Comparison of ENCODE assay signal across 8 cellular contexts in the genomic region with DNA sequence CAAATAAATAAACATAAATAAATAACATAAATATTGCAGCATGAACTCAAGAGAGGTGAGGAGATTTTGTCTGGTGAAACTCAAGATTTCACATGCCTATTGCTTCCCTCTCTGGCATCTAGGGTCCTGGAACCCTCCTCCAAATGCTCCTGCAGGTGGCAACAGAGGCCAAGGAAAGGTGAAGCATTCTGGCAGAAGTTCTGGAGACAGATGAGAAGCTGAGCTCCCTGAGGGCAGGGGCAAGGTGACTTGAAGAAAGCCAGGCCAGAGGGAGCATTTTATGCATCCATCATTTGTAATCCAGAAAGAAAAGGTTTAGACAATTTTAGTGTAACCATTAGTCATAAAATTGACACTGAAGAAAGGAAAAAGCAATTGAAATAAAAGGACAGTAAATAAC.
DNase-seq lines count a peak whose midpoint lies in the region; ATAC-seq and TF ChIP-seq lines count a peak whose summit lies in the region.

No MANE protein-coding gene starts in this region.

- peaks cover 33% of the 10 kb centered on the region for H3K4me1 ChIP-seq in CD8-positive, alpha-beta T cell (ENCODE audit: insufficient read depth, low read length)
- peaks cover 4 to 25% of the 10 kb centered on the region in 2 experiments for H3K4me1 ChIP-seq in HCT116 (ENCODE audit: control insufficient read depth in 1 of 2, insufficient read depth in 2 of 2, low read length in 2 of 2)
- H3K4me1 ChIP-seq in gastrocnemius medialis, result peaks cover 19 to 27% of the 10 kb centered on the region in 2 donors

- no peak overlapping the region for H3K4me3 ChIP-seq in CD8-positive, alpha-beta T cell (ENCODE audit: low read depth, low read length)
- no peak overlapping the region for H3K4me3 ChIP-seq in HCT116 (replicated peaks in 1 of 2; ENCODE audit: low read depth in 1 of 2, low read length in 2 of 2)
- no peak overlapping the region for H3K4me3 ChIP-seq in fibroblast of the aortic adventitia (ENCODE audit: low read depth, low read length)
- H3K4me3 ChIP-seq in gastrocnemius medialis, result no peak overlapping the region

- CTCF ChIA-PET in CD8-positive, alpha-beta T cell (lab: Charles Lee), result interaction anchor here (0.7 to 17.6 kb wide), 41 partner anchors 9 to 1272 kb away, joined by 3 to 400 read pairs (median 4); a partner anchor contains a TSS
- CTCF ChIA-PET in HCT116 (lab: Charles Lee), result interaction anchor here (0.6 to 5.9 kb wide), 14 partner anchors 11 to 1271 kb away, joined by 3 to 127 read pairs (median 4); a partner anchor contains a TSS

- H3K9me3 ChIP-seq in CD8-positive, alpha-beta T cell (ENCODE audit: low read length), result no peaks in the 10 kb centered on the region
- H3K9me3 ChIP-seq in HCT116 (ENCODE audit: control insufficient read depth in 1 of 2, insufficient read depth in 1 of 2, low read depth in 1 of 2, low read length in 2 of 2) (no peaks in the 10 kb centered on the region), gastrocnemius medialis (no peaks in the 10 kb centered on the region)

- BruUV-seq in HCT116 (replicated peaks; lab: Mats Ljungman, UMichigan), result no TSS peak

- H3K4me3 Mint-ChIP-seq in CD8-positive, alpha-beta T cell, result no peak overlapping the region

- no peak overlapping the region for H3K27ac ChIP-seq in CD8-positive, alpha-beta T cell (ENCODE audit: low read depth, low read length)
- no peak overlapping the region for H3K27ac ChIP-seq in HCT116 (ENCODE audit: low read depth, low read length)
- H3K27ac ChIP-seq in gastrocnemius medialis, result no peak overlapping the region

- ATAC-seq in CD8-positive, alpha-beta T cell, result no peak
- ATAC-seq in HCT116 (no peak), gastrocnemius medialis (no peak)

- H3K4me2 ChIP-seq in HCT116 (ENCODE audit: low read length), result no peak overlapping the region

- H3K36me3 ChIP-seq in CD8-positive, alpha-beta T cell (ENCODE audit: insufficient read depth, low read length), result no peaks in the 10 kb centered on the region
- H3K36me3 ChIP-seq in HCT116 (ENCODE audit: control insufficient read depth in 1 of 2, insufficient read depth in 2 of 2, low read length in 2 of 2) (no peaks in the 10 kb centered on the region), gastrocnemius medialis (no peaks in the 10 kb centered on the region)

- DNase-seq in CD8-positive, alpha-beta T cell, result peak; percentile 39 to 80 (median 60)
- DNase-seq in HCT116 (ENCODE audit: low read depth, low spot score) (peak; percentile 41), NCI-H774 (lab: John Stamatoyannopoulos, UW) (peak; percentile 22), activated T-cell treated with anti-CD3 and anti-CD28 coated beads for 4 hours (peak; percentile 41), fibroblast of the aortic adventitia (ENCODE audit: low read depth) (peak; percentile 67), gastrocnemius medialis (no peak), C1 segment of cervical spinal cord (lab: John Stamatoyannopoulos, UW) (no peak), HuH-7.5 (ENCODE audit: low spot score) (no peak)

- no peaks in the 10 kb centered on the region for H3K79me2 ChIP-seq in HCT116 (ENCODE audit: insufficient read depth, low read length)

- POLR2A ChIA-PET in CD8-positive, alpha-beta T cell (lab: Charles Lee), result interaction anchor here (0.6 to 4.3 kb wide), 9 partner anchors 75 to 636 kb away, joined by 3 to 28 read pairs (median 4); a partner anchor contains a TSS
- POLR2A ChIA-PET in HCT116 (lab: Charles Lee), result no interaction called here

- peak; percentile 93 for TF ChIP-seq RAD21 in HCT116 (IDR thresholded peaks at IDR 0.05; ENCODE audit: low read depth)

- H3K27me3 Mint-ChIP-seq in CD8-positive, alpha-beta T cell (ENCODE audit: low read depth), result no peaks in the 10 kb centered on the region

- no peak for TF ChIP-seq POLR2A in HCT116 (IDR thresholded peaks at IDR 0.05; ENCODE audit: borderline replicate concordance, extremely low read depth, insufficient read depth, insufficient read length)
- TF ChIP-seq POLR2A in gastrocnemius medialis (IDR thresholded peaks at IDR 0.05), result no peak

- intact Hi-C loops in CD8-positive, alpha-beta T cell (cut with DNase I, micrococcal nuclease), result loop anchor here (1.0 to 10.0 kb wide), 4 partner anchors 532 to 1272 kb away; a partner anchor contains a TSS
- intact Hi-C loops in HCT116 (cut with micrococcal nuclease) (loop anchor here (1.0 to 10.0 kb wide), 3 partner anchors 390 to 1272 kb away; a partner anchor contains a TSS), gastrocnemius medialis (cut with DNase I; ENCODE audit: low total_unique reads) (loop anchor here (5.0 kb wide), 2 partner anchors 182 to 1273 kb away; a partner anchor contains a TSS)

- H3K27ac Mint-ChIP-seq in CD8-positive, alpha-beta T cell, result no peak overlapping the region

- RAD21 ChIA-PET in HCT116 (lab: Charles Lee; ENCODE audit: low non-redundant PET in 1 of 2, low total read pairs in 2 of 2, uncharacterized antibody in 2 of 2, unreplicated experiment in 2 of 2), result interaction anchor here (1.1 to 2.3 kb wide), 4 partner anchors 77 to 610 kb away, joined by 3 to 15 read pairs (median 8); a partner anchor contains a TSS

- H3K4me1 Mint-ChIP-seq in CD8-positive, alpha-beta T cell (ENCODE audit: low read depth), result peaks cover 49% of the 10 kb centered on the region

- no peaks in the 10 kb centered on the region for H4K20me1 ChIP-seq in HCT116 (ENCODE audit: insufficient read depth)

- TF ChIP-seq CTCF in CD8-positive, alpha-beta T cell (IDR thresholded peaks at IDR 0.05), result peak; percentile 49
- TF ChIP-seq CTCF in HCT116 (IDR thresholded peaks at IDR 0.05 in 2 of 3, conservative IDR thresholded peaks at IDR 0.05 in 1 of 3; ENCODE audit: borderline replicate concordance in 1 of 3, insufficient read depth in 1 of 3, low read depth in 2 of 3, low read length in 2 of 3) (peak; percentile 52 to 77 (median 62); a peak in 5 of 6 replicates), fibroblast of the aortic adventitia (IDR thresholded peaks at IDR 0.05; ENCODE audit: insufficient read depth, low read length) (peak; percentile 59), gastrocnemius medialis (IDR thresholded peaks at IDR 0.05 in 4 of 5, conservative IDR thresholded peaks at IDR 0.05 in 1 of 5) (peak in 3 of 5 experiments; percentile 31 to 44 (median 37))

- no peak overlapping the region for H3K9ac ChIP-seq in HCT116 (ENCODE audit: low read length)

- H2AFZ ChIP-seq in HCT116 (ENCODE audit: low read depth, low read length, poor library complexity, severe bottlenecking), result no peak overlapping the region

- in situ Hi-C loops in gastrocnemius medialis (cut with MboI; ENCODE audit: low sequenced_read_pairs in 4 of 4), result loop anchor here (5.0 to 25.0 kb wide), 5 partner anchors 82 to 610 kb away; no protein-coding TSS in a partner anchor

- no peaks in the 10 kb centered on the region for H3K27me3 ChIP-seq in CD8-positive, alpha-beta T cell (ENCODE audit: insufficient read depth, low read length)
- H3K27me3 ChIP-seq in HCT116 (ENCODE audit: insufficient read depth, low read length) (no peaks in the 10 kb centered on the region), gastrocnemius medialis (no peaks in the 10 kb centered on the region)

- no peaks in the 10 kb centered on the region for H3K36me3 Mint-ChIP-seq in CD8-positive, alpha-beta T cell

- H3K9me3 Mint-ChIP-seq in CD8-positive, alpha-beta T cell, result no peaks in the 10 kb centered on the region

- H3K9me2 ChIP-seq in HCT116 (ENCODE audit: insufficient read depth), result no peaks in the 10 kb centered on the region

TF ChIP-seq in HCT116, 20 proteins besides CTCF, POLR2A, EP300 and RAD21 (continues in another document):
- TF ChIP-seq POLR2AphosphoS5 (IDR thresholded peaks at IDR 0.05; ENCODE audit: low read depth, low read length) (no peak), SRF (IDR thresholded peaks at IDR 0.05; ENCODE audit: low read depth) (no peak), SIN3A (IDR thresholded peaks at IDR 0.05; ENCODE audit: low read depth) (no peak), TCF7L2 (IDR thresholded peaks at IDR 0.05; ENCODE audit: borderline replicate concordance, extremely low read depth, insufficient read depth, insufficient read length) (no peak), JUND (IDR thresholded peaks at IDR 0.05) (no peak), SP1 (IDR thresholded peaks at IDR 0.05; ENCODE audit: low read depth) (no peak), CEBPB (IDR thresholded peaks at IDR 0.05; ENCODE audit: low read depth) (no peak), EZH2phosphoT487 (IDR thresholded peaks at IDR 0.05; ENCODE audit: borderline replicate concordance) (no peak), EGR1 (IDR thresholded peaks at IDR 0.05; ENCODE audit: low read depth) (no peak), ZFX (IDR thresholded peaks at IDR 0.05) (no peak)
- TF ChIP-seq, protein P1, sequence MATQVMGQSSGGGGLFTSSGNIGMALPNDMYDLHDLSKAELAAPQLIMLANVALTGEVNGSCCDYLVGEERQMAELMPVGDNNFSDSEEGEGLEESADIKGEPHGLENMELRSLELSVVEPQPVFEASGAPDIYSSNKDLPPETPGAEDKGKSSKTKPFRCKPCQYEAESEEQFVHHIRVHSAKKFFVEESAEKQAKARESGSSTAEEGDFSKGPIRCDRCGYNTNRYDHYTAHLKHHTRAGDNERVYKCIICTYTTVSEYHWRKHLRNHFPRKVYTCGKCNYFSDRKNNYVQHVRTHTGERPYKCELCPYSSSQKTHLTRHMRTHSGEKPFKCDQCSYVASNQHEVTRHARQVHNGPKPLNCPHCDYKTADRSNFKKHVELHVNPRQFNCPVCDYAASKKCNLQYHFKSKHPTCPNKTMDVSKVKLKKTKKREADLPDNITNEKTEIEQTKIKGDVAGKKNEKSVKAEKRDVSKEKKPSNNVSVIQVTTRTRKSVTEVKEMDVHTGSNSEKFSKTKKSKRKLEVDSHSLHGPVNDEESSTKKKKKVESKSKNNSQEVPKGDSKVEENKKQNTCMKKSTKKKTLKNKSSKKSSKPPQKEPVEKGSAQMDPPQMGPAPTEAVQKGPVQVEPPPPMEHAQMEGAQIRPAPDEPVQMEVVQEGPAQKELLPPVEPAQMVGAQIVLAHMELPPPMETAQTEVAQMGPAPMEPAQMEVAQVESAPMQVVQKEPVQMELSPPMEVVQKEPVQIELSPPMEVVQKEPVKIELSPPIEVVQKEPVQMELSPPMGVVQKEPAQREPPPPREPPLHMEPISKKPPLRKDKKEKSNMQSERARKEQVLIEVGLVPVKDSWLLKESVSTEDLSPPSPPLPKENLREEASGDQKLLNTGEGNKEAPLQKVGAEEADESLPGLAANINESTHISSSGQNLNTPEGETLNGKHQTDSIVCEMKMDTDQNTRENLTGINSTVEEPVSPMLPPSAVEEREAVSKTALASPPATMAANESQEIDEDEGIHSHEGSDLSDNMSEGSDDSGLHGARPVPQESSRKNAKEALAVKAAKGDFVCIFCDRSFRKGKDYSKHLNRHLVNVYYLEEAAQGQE (IDR thresholded peaks at IDR 0.05; ENCODE audit: low read depth), result no peak

Comparison
In these comparisons a context has a peak if more than half of its experiments do, and no peak if none do; other contexts are left out.
1. DNase-seq: peak in CD8-positive, alpha-beta T cell (7 of 7), HCT116 (single experiment), NCI-H774 (single experiment), activated T-cell treated with anti-CD3 and anti-CD28 coated beads for 4 hours (single experiment) and fibroblast of the aortic adventitia (single experiment); none in gastrocnemius medialis (0 of 2), C1 segment of cervical spinal cord (0 of 14) and HuH-7.5 (single experiment).
2. Peak in every context shown above with its lines, with median percentiles within 50 percentile points of each other: CTCF ChIP-seq.